Comparison of ENCODE assay signal across 8 cellular contexts in genomic region chr18:14178691-14179196, GRCh38. TPM values are rescaled to one million over a fixed set of nuclear protein-coding genes. Genes with fewer than 3 reads are reported as not detected.
A peak's percentile ranks its signal among the peaks of the same experiment; 100 is the strongest.
DNase-seq lines count a peak whose midpoint lies in the region; ATAC-seq and TF ChIP-seq lines count a peak whose summit lies in the region.
"Not testable (repeated sequence)": the region's sequence is repeated elsewhere in the genome, so short reads cannot be mapped to it uniquely, and the experiment has no call there.

No MANE protein-coding gene starts in this region.

- not testable (repeated sequence) for H3K36me3 Mint-ChIP-seq in Calu3 (ENCODE audit: insufficient read depth, unreplicated experiment)

- H3K27ac ChIP-seq in OCI-LY7 (ENCODE audit: low read depth, low read length, poor library complexity, severe bottlenecking) = peak overlapping the region; percentile 43
- not testable (repeated sequence) for H3K27ac ChIP-seq in esophagus (ENCODE audit: low read depth in 2 of 2, low read length in 1 of 2)

- not testable (repeated sequence) for H3K27me3 ChIP-seq in esophagus (ENCODE audit: control insufficient read depth in 1 of 2, insufficient read depth in 2 of 2, low read length in 2 of 2)

- not testable (repeated sequence) for H3K36me3 ChIP-seq in OCI-LY7 (ENCODE audit: insufficient read depth, low read length); esophagus (ENCODE audit: control insufficient read depth in 2 of 2, insufficient read depth in 2 of 2, low read length in 1 of 2)

- WGBS in esophagus, 2 donors = 3 to 8% methylated on average over 37 to 38 of the region's 38 CpGs

- not testable (repeated sequence) for H3K9me3 ChIP-seq in OCI-LY7 (ENCODE audit: low read length); esophagus (ENCODE audit: control insufficient read depth in 2 of 2, insufficient read depth in 1 of 2, low read depth in 1 of 2, low read length in 1 of 2)

- not testable (repeated sequence) for BruUV-seq in Calu3 (replicated peaks; lab: Mats Ljungman, UMichigan); OCI-LY7 (replicated peaks; lab: Mats Ljungman, UMichigan)

- peak overlapping the region; percentile 72 for H3K4me3 ChIP-seq in OCI-LY7 (ENCODE audit: low read depth, low read length, poor library complexity, severe bottlenecking)
- H3K4me3 ChIP-seq in esophagus (ENCODE audit: low read depth in 1 of 2, low read length in 2 of 2) = peak overlapping the region; percentile 57 to 67

- H3K9me2 ChIP-seq in OCI-LY7 (ENCODE audit: insufficient read depth, low read length) = not testable (repeated sequence)

- H3K4me2 ChIP-seq in OCI-LY7 (ENCODE audit: low read length) = peak overlapping the region; percentile 76

- H3K4me1 ChIP-seq in OCI-LY7 (ENCODE audit: insufficient read depth, low read length, poor library complexity, severe bottlenecking); esophagus (ENCODE audit: control insufficient read depth in 2 of 2, insufficient read depth in 2 of 2, low read length in 1 of 2): not testable (repeated sequence)

- ATAC-seq in HG03565 (IDR thresholded peaks at IDR 0.05; ENCODE audit: unreplicated experiment) = peak; percentile 96

- H3K9me3 Mint-ChIP-seq in Calu3 (ENCODE audit: low read depth, unreplicated experiment) = not testable (repeated sequence)

- H4K20me1 ChIP-seq in OCI-LY7 (ENCODE audit: insufficient read depth, low read length) = not testable (repeated sequence)

- CTCF ChIA-PET in Calu3 (lab: Charles Lee) = interaction anchor here (0.6 kb wide), 1 partner anchor 371 kb away, joined by 5 read pairs; no protein-coding TSS in a partner anchor
- CTCF ChIA-PET in OCI-LY7 (lab: Charles Lee; ENCODE audit: unreplicated experiment) = not testable (repeated sequence)

- H3K4me3 Mint-ChIP-seq in Calu3 (ENCODE audit: low read depth, unreplicated experiment) = peak overlapping the region; percentile 70

- not testable (repeated sequence) for H3K27ac Mint-ChIP-seq in Calu3 (ENCODE audit: unreplicated experiment)

- DNase-seq in Calu3 = peak; percentile 77
- peak; percentile 60 for DNase-seq in GM20000 (ENCODE audit: low spot score)
- DNase-seq in OCI-LY7 (ENCODE audit: low spot score) = peak; percentile 93
- peak; percentile 78 for DNase-seq in activated T-cell treated with anti-CD3 and anti-CD28 coated beads for 48 hours (ENCODE audit: low read depth)
- DNase-seq in mucosa of gallbladder (ENCODE audit: low spot score) = peak; percentile 71
- peak; percentile 49 to 57 for DNase-seq in stimulated activated CD8-positive, alpha-beta memory T cell treated with anti-CD3 and anti-CD28 coated beads, Interleukin-4, amount 100 ng/mL, for 4 hours (ENCODE audit: low read depth in 2 of 2, low spot score in 1 of 2)

- not testable (repeated sequence) for TF ChIP-seq CTCF in Calu3 (IDR thresholded peaks at IDR 0.05; ENCODE audit: unreplicated experiment)
- peak; percentile 47 for TF ChIP-seq CTCF in GM20000 (IDR thresholded peaks at IDR 0.05; ENCODE audit: extremely low read depth, missing control alignments)
- TF ChIP-seq CTCF in OCI-LY7 (conservative IDR thresholded peaks at IDR 0.05; ENCODE audit: low read length) = peak; percentile 79

- not testable (repeated sequence) for H3K27me3 Mint-ChIP-seq in Calu3 (ENCODE audit: unreplicated experiment)

- intact Hi-C loops in Calu3 (cut with micrococcal nuclease; ENCODE audit: unreplicated experiment) = not testable (repeated sequence)
- intact Hi-C loops in OCI-LY7 (cut with micrococcal nuclease; ENCODE audit: unreplicated experiment) = loop anchor here (10.0 kb wide), 1 partner anchor 364 kb away; no protein-coding TSS in a partner anchor

- not testable (repeated sequence) for H3K4me1 Mint-ChIP-seq in Calu3 (ENCODE audit: low read depth, unreplicated experiment)

- H2AFZ ChIP-seq in OCI-LY7 (ENCODE audit: low read length) = peak overlapping the region; percentile 68

- not testable (repeated sequence) for H3K79me2 ChIP-seq in OCI-LY7 (ENCODE audit: insufficient read depth, low read depth, low read length)

- POLR2A ChIA-PET in OCI-LY7 (lab: Charles Lee) = not testable (repeated sequence)

RNA-seq across cellular contexts. Expression of gene ZNF519, which starts 46.5 kb away (rescaled TPM):
- 26.4 and 27.0 TPM in 2 replicates for total RNA-seq in Calu3 (2022)
- total RNA-seq in OCI-LY7 (2014; rRNA removed; shearing (Covaris generic)) = 47.0 and 57.6 TPM in 2 replicates
- total RNA-seq in OCI-LY7 (2022) = 52.7 and 64.4 TPM in 2 replicates
- polyA plus RNA-seq in esophagus = 1 to 10 TPM; 1.8 to 4.7 TPM
- total RNA-seq in mucosa of gallbladder = 9.3 TPM
